Comparison of ENCODE assay signal across 8 cellular contexts in genomic region chr1:151371744-151372410, GRCh38. TPM values are rescaled to one million over a fixed set of nuclear protein-coding genes. Genes with fewer than 3 reads are reported as not detected.
DNase-seq lines count a peak whose midpoint lies in the region; ATAC-seq lines count a peak whose summit lies in the region.

No MANE protein-coding gene starts in this region.

- H3K27me3 ChIP-seq in neuron (ENCODE audit: insufficient read depth, low read length) = no peaks in the 10 kb centered on the region
- no peaks in the 10 kb centered on the region for H3K27me3 ChIP-seq in CD4-positive, alpha-beta memory T cell (ENCODE audit: insufficient read depth, low read length)

- POLR2A ChIA-PET in CD4-positive, alpha-beta memory T cell (lab: Charles Lee; ENCODE audit: partially characterized antibody) = interaction anchor here (0.5 kb wide), 1 partner anchor 1188 kb away, joined by 4 read pairs; no protein-coding TSS in a partner anchor

- no peaks in the 10 kb centered on the region for H3K9me3 Mint-ChIP-seq in CD4-positive, alpha-beta memory T cell
- no peaks in the 10 kb centered on the region for H3K9me3 Mint-ChIP-seq in T-helper 2 cell treated with Interferon-gamma antibody and Interleukin-4, amounts not matched to agents 5 μg/mL and 100 μg/mL, for 36 hours

- ATAC-seq in GM21825 (IDR thresholded peaks at IDR 0.05; ENCODE audit: unreplicated experiment) (no peak), HG02571 (IDR thresholded peaks at IDR 0.05; ENCODE audit: unreplicated experiment) (no peak)

- H3K27me3 Mint-ChIP-seq in CD4-positive, alpha-beta memory T cell = peaks cover 3 to 10% of the 10 kb centered on the region in 2 donors
- H3K27me3 Mint-ChIP-seq in T-helper 2 cell treated with Interferon-gamma antibody and Interleukin-4, amounts not matched to agents 5 μg/mL and 100 μg/mL, for 36 hours (ENCODE audit: low read depth) = peaks cover 3% of the 10 kb centered on the region

- no peak overlapping the region for H3K4me3 Mint-ChIP-seq in CD4-positive, alpha-beta memory T cell
- H3K4me3 Mint-ChIP-seq in T-helper 2 cell treated with Interferon-gamma antibody and Interleukin-4, amounts not matched to agents 5 μg/mL and 100 μg/mL, for 36 hours = no peak overlapping the region

- CTCF ChIA-PET in CD4-positive, alpha-beta memory T cell (lab: Charles Lee; ENCODE audit: partially characterized antibody) = interaction anchor here (1.2 kb wide), 1 partner anchor 19 kb away, joined by 3 read pairs; no protein-coding TSS in a partner anchor

- DNase-seq in NCI-H774 (lab: John Stamatoyannopoulos, UW) (peak; percentile 77), fibroblast of gingiva (ENCODE audit: low read depth) (peak; percentile 52)
- no peak for DNase-seq in CD4-positive, alpha-beta memory T cell
- no peak for DNase-seq in T-helper 2 cell treated with Interferon-gamma antibody and Interleukin-4, amounts not matched to agents 5 μg/mL and 100 μg/mL, for 36 hours (ENCODE audit: low spot score)

- peak overlapping the region; percentile 70 for H2AFZ ChIP-seq in neuron (ENCODE audit: low read depth, low read length)

- H3K27ac ChIP-seq in CD4-positive, alpha-beta memory T cell (ENCODE audit: low read depth, low read length) = no peak overlapping the region

- H3K9ac ChIP-seq in ES-I3 (ENCODE audit: low read depth, low read length) = peak overlapping the region; percentile 75

- H3K4me3 ChIP-seq in neuron (ENCODE audit: low read length) = peak overlapping the region; percentile 58
- H3K4me3 ChIP-seq in CD4-positive, alpha-beta memory T cell (ENCODE audit: low read length in 2 of 2) = no peak overlapping the region

- no peaks in the 10 kb centered on the region for H3K4me1 Mint-ChIP-seq in CD4-positive, alpha-beta memory T cell
- H3K4me1 Mint-ChIP-seq in T-helper 2 cell treated with Interferon-gamma antibody and Interleukin-4, amounts not matched to agents 5 μg/mL and 100 μg/mL, for 36 hours (ENCODE audit: low read depth) = peaks cover 2% of the 10 kb centered on the region

- no peaks in the 10 kb centered on the region for H3K36me3 Mint-ChIP-seq in CD4-positive, alpha-beta memory T cell
- no peaks in the 10 kb centered on the region for H3K36me3 Mint-ChIP-seq in T-helper 2 cell treated with Interferon-gamma antibody and Interleukin-4, amounts not matched to agents 5 μg/mL and 100 μg/mL, for 36 hours (ENCODE audit: low read depth)

- intact Hi-C loops in CD4-positive, alpha-beta memory T cell (cut with micrococcal nuclease) = no loop called here

- H3K9me3 ChIP-seq in ES-I3 (ENCODE audit: control insufficient read depth, insufficient read depth, low read length) = no peaks in the 10 kb centered on the region
- no peaks in the 10 kb centered on the region for H3K9me3 ChIP-seq in neuron (ENCODE audit: low read length)
- no peaks in the 10 kb centered on the region for H3K9me3 ChIP-seq in CD4-positive, alpha-beta memory T cell (ENCODE audit: control insufficient read depth in 1 of 2, low read length in 2 of 2)

- H3K4me1 ChIP-seq in ES-I3 (ENCODE audit: insufficient read depth, low read length) (peaks cover 7% of the 10 kb centered on the region; the same call in 1 of the 2 replicates), neuron (ENCODE audit: insufficient read depth, low read length) (peaks cover 13% of the 10 kb centered on the region)
- no peaks in the 10 kb centered on the region for H3K4me1 ChIP-seq in CD4-positive, alpha-beta memory T cell (ENCODE audit: insufficient read depth, low read length)

- H3K27ac Mint-ChIP-seq in CD4-positive, alpha-beta memory T cell = no peak overlapping the region
- H3K27ac Mint-ChIP-seq in T-helper 2 cell treated with Interferon-gamma antibody and Interleukin-4, amounts not matched to agents 5 μg/mL and 100 μg/mL, for 36 hours = no peak overlapping the region

- H3K36me3 ChIP-seq in ES-I3 (ENCODE audit: insufficient read depth, low read length) (no peaks in the 10 kb centered on the region), neuron (ENCODE audit: insufficient read depth, low read length) (no peaks in the 10 kb centered on the region)
- no peaks in the 10 kb centered on the region for H3K36me3 ChIP-seq in CD4-positive, alpha-beta memory T cell (ENCODE audit: insufficient read depth, low read length)

RNA-seq across cellular contexts. Expression of gene SELENBP1, which starts 0.6 kb away (rescaled TPM):
- not detected for total RNA-seq in CD4-positive, alpha-beta memory T cell
- polyA plus RNA-seq in CD4-positive, alpha-beta memory T cell = not detected

RNA-seq across cellular contexts. Expression of gene RFX5, which starts 24.8 kb away (rescaled TPM):
- 10 to 100 TPM; 56.3 to 64.3 TPM for total RNA-seq in CD4-positive, alpha-beta memory T cell
- polyA plus RNA-seq in CD4-positive, alpha-beta memory T cell = 10 to 100 TPM; 32.1 to 33.6 TPM

RNA-seq across cellular contexts. Expression of gene PSMB4, which starts 27.5 kb away (rescaled TPM):
- total RNA-seq in CD4-positive, alpha-beta memory T cell = 100 to 1,000 TPM; 189 to 202 TPM
- 10 to 100 TPM; 68.2 to 85.7 TPM for polyA plus RNA-seq in CD4-positive, alpha-beta memory T cell

RNA-seq across cellular contexts. Expression of gene PI4KB, which starts 44.7 kb away (rescaled TPM):
- 10 to 100 TPM; 87.2 to 97.4 TPM for total RNA-seq in CD4-positive, alpha-beta memory T cell
- polyA plus RNA-seq in CD4-positive, alpha-beta memory T cell = 10 to 100 TPM; 56.6 to 68.8 TPM

Comparison
In these comparisons a context has a peak if more than half of its experiments do, and no peak if none do; other contexts are left out.
1. DNase-seq: peak in NCI-H774 (single experiment) and fibroblast of gingiva (single experiment); none in CD4-positive, alpha-beta memory T cell (0 of 5) and T-helper 2 cell treated with Interferon-gamma antibody and Interleukin-4, amounts not matched to agents 5 μg/mL and 100 μg/mL, for 36 hours (single experiment).